Comparison of ENCODE assay signal across 18 cellular contexts in genomic region chr19:7513809-7514642, GRCh38. TPM values are rescaled to one million over a fixed set of nuclear protein-coding genes. Genes with fewer than 3 reads are reported as not detected.
DNase-seq lines count a peak whose midpoint lies in the region; ATAC-seq and TF ChIP-seq lines count a peak whose summit lies in the region.
"Had no signal": no experiment of that assay in that cellular context is flagged by ENCODE, and none has a peak within 500 bp of the region (broad histone marks: within the 10 kb centered on the region; RNA-seq: fewer than 3 reads in every experiment).

No MANE protein-coding gene starts in this region.

- H4K20me1 ChIP-seq in OCI-LY7 (ENCODE audit: insufficient read depth, low read length) = no peaks in the 10 kb centered on the region

- TF ChIP-seq CTCF in left ventricle myocardium inferior (IDR thresholded peaks at IDR 0.05; ENCODE audit: borderline replicate concordance) (no peak), right atrium auricular region (IDR thresholded peaks at IDR 0.05) (no peak), coronary artery (IDR thresholded peaks at IDR 0.05) (no peak), OCI-LY7 (conservative IDR thresholded peaks at IDR 0.05; ENCODE audit: low read length) (no peak), chondrocyte (IDR thresholded peaks at IDR 0.05) (no peak)

- DNase-seq in left ventricle myocardium inferior (no peak), right atrium auricular region (ENCODE audit: low spot score) (no peak), coronary artery (ENCODE audit: low spot score) (no peak), AML-193 (lab: John Stamatoyannopoulos, UW) (no peak), OCI-LY7 (ENCODE audit: low spot score) (no peak), chondrocyte (ENCODE audit: low spot score) (no peak)
- DNase-seq in natural killer cell treated with Interleukin-12 subunit alpha and Interleukin-12 subunit beta and Interleukin-15 and Interleukin-18, amount 100 ng/mL, for 72 hours (ENCODE audit: low spot score) = no peak
- DNase-seq: activated CD8-positive, alpha-beta T cell treated with anti-CD3 and anti-CD28 coated beads for 36 hours; aorta; erythroblast; Karpas-422; mammary epithelial cell had no signal

- BruUV-seq in OCI-LY7 (replicated peaks; lab: Mats Ljungman, UMichigan) = no TSS peak

- H3K27ac ChIP-seq in left ventricle myocardium inferior (replicated peaks) (peak overlapping the region; percentile 94), right atrium auricular region (peak overlapping the region in 1 of 2 donors; percentile 87), coronary artery (peak overlapping the region; percentile 93 to 96), urinary bladder (ENCODE audit: low read depth) (peak overlapping the region; percentile 69), OCI-LY7 (ENCODE audit: low read depth, low read length, poor library complexity, severe bottlenecking) (no peak overlapping the region)
- H3K27ac ChIP-seq: neutrophil had no signal

- CTCF ChIA-PET in OCI-LY7 (lab: Charles Lee; ENCODE audit: unreplicated experiment) = no interaction called here

- intact Hi-C loops in left ventricle myocardium inferior (cut with micrococcal nuclease) (no loop called here), OCI-LY7 (cut with micrococcal nuclease; ENCODE audit: unreplicated experiment) (no loop called here)

- H3K9me3 Mint-ChIP-seq in natural killer cell treated with Interleukin-12 subunit alpha and Interleukin-12 subunit beta and Interleukin-15 and Interleukin-18, amount 100 ng/mL, for 72 hours = no peaks in the 10 kb centered on the region
- H3K9me3 Mint-ChIP-seq in chondrocyte (ENCODE audit: low read depth) = no peaks in the 10 kb centered on the region
- H3K9me3 Mint-ChIP-seq: activated CD8-positive, alpha-beta T cell treated with anti-CD3 and anti-CD28 coated beads for 36 hours; activated T-helper 2 cell treated with anti-CD3 and anti-CD28 coated beads, Interferon-gamma antibody, Interleukin-2, Interleukin-4, amounts not matched to agents 10 μg/mL and 5 μg/mL and 100 μg/mL, durations not matched to agents 14 hours and 24 hours and 36 hours; dendritic cell treated with granulocyte-macrophage colony-stimulating factor and Interleukin-4, amounts not matched to agents 40 ng/mL and 50 ng/mL, for 4 days had no signal

- H3K36me3 ChIP-seq in left ventricle myocardium inferior (peaks cover under 1% of the 10 kb centered on the region), right atrium auricular region (no peaks in the 10 kb centered on the region), urinary bladder (ENCODE audit: insufficient read depth) (no peaks in the 10 kb centered on the region), OCI-LY7 (ENCODE audit: insufficient read depth, low read length) (no peaks in the 10 kb centered on the region)
- H3K36me3 ChIP-seq: neutrophil, vagina had no signal

- no peak for ATAC-seq in natural killer cell treated with Interleukin-12 subunit alpha and Interleukin-12 subunit beta and Interleukin-15 and Interleukin-18, amount 100 ng/mL, for 72 hours
- ATAC-seq: activated CD8-positive, alpha-beta T cell treated with anti-CD3 and anti-CD28 coated beads for 36 hours; GM12878 had no signal

- WGBS in urinary bladder = 86% methylated on average over 5 of the region's 5 CpGs

- peaks cover 8 to 15% of the 10 kb centered on the region in 2 donors for H3K27me3 Mint-ChIP-seq in natural killer cell treated with Interleukin-12 subunit alpha and Interleukin-12 subunit beta and Interleukin-15 and Interleukin-18, amount 100 ng/mL, for 72 hours
- no peaks in the 10 kb centered on the region for H3K27me3 Mint-ChIP-seq in chondrocyte (ENCODE audit: low read depth)

- POLR2A ChIA-PET in OCI-LY7 (lab: Charles Lee) = no interaction called here

- H3K9me2 ChIP-seq in OCI-LY7 (ENCODE audit: insufficient read depth, low read length) = no peaks in the 10 kb centered on the region

- no peak overlapping the region for H3K4me3 ChIP-seq in left ventricle myocardium inferior
- H3K4me3 ChIP-seq in right atrium auricular region = no peak overlapping the region
- no peak overlapping the region for H3K4me3 ChIP-seq in coronary artery
- no peak overlapping the region for H3K4me3 ChIP-seq in urinary bladder (ENCODE audit: low read depth, low read length)
- no peak overlapping the region for H3K4me3 ChIP-seq in OCI-LY7 (ENCODE audit: low read depth, low read length, poor library complexity, severe bottlenecking)
- H3K4me3 ChIP-seq: GM12878, vagina had no signal

- no peaks in the 10 kb centered on the region for H3K79me2 ChIP-seq in OCI-LY7 (ENCODE audit: insufficient read depth, low read depth, low read length)

- H3K9me3 ChIP-seq in left ventricle myocardium inferior (replicated peaks) (no peaks in the 10 kb centered on the region), right atrium auricular region (no peaks in the 10 kb centered on the region), OCI-LY7 (ENCODE audit: low read length) (no peaks in the 10 kb centered on the region)
- H3K9me3 ChIP-seq: neutrophil, vagina had no signal

- H3K4me1 ChIP-seq in left ventricle myocardium inferior = peaks cover 25% of the 10 kb centered on the region
- H3K4me1 ChIP-seq in right atrium auricular region = peaks cover 0 to 21% of the 10 kb centered on the region in 2 donors
- H3K4me1 ChIP-seq in urinary bladder (ENCODE audit: insufficient read depth) = no peaks in the 10 kb centered on the region
- H3K4me1 ChIP-seq in OCI-LY7 (ENCODE audit: insufficient read depth, low read length, poor library complexity, severe bottlenecking) = no peaks in the 10 kb centered on the region

- H3K27me3 ChIP-seq in left ventricle myocardium inferior (ENCODE audit: low read depth) (no peaks in the 10 kb centered on the region), right atrium auricular region (no peaks in the 10 kb centered on the region)
- H3K27me3 ChIP-seq: vagina had no signal

- no peak overlapping the region for H2AFZ ChIP-seq in OCI-LY7 (ENCODE audit: low read length)

- peak overlapping the region; percentile 77 for H3K4me3 Mint-ChIP-seq in natural killer cell treated with Interleukin-12 subunit alpha and Interleukin-12 subunit beta and Interleukin-15 and Interleukin-18, amount 100 ng/mL, for 72 hours
- H3K4me3 Mint-ChIP-seq in chondrocyte (ENCODE audit: unreplicated experiment) = no peak overlapping the region
- H3K4me3 Mint-ChIP-seq: dendritic cell treated with granulocyte-macrophage colony-stimulating factor and Interleukin-4, amounts not matched to agents 40 ng/mL and 50 ng/mL, for 4 days had no signal

- peaks cover 8 to 15% of the 10 kb centered on the region in 2 donors for H3K4me1 Mint-ChIP-seq in natural killer cell treated with Interleukin-12 subunit alpha and Interleukin-12 subunit beta and Interleukin-15 and Interleukin-18, amount 100 ng/mL, for 72 hours (ENCODE audit: low read depth in 2 of 2)
- H3K4me1 Mint-ChIP-seq in chondrocyte (ENCODE audit: low read depth) = peaks cover 22% of the 10 kb centered on the region

- H3K4me2 ChIP-seq in OCI-LY7 (ENCODE audit: low read length) = no peak overlapping the region

- H3K36me3 Mint-ChIP-seq in natural killer cell treated with Interleukin-12 subunit alpha and Interleukin-12 subunit beta and Interleukin-15 and Interleukin-18, amount 100 ng/mL, for 72 hours = no peaks in the 10 kb centered on the region
- H3K36me3 Mint-ChIP-seq in chondrocyte (ENCODE audit: low read depth) = no peaks in the 10 kb centered on the region

- peak overlapping the region; percentile 74 to 87 for H3K27ac Mint-ChIP-seq in natural killer cell treated with Interleukin-12 subunit alpha and Interleukin-12 subunit beta and Interleukin-15 and Interleukin-18, amount 100 ng/mL, for 72 hours
- no peak overlapping the region for H3K27ac Mint-ChIP-seq in chondrocyte (ENCODE audit: unreplicated experiment)
- H3K27ac Mint-ChIP-seq: activated CD8-positive, alpha-beta T cell treated with anti-CD3 and anti-CD28 coated beads for 36 hours; activated T-helper 2 cell treated with anti-CD3 and anti-CD28 coated beads, Interferon-gamma antibody, Interleukin-2, Interleukin-4, amounts not matched to agents 10 μg/mL and 5 μg/mL and 100 μg/mL, durations not matched to agents 14 hours and 24 hours and 36 hours; dendritic cell treated with granulocyte-macrophage colony-stimulating factor and Interleukin-4, amounts not matched to agents 40 ng/mL and 50 ng/mL, for 4 days had no signal

RNA-seq across cellular contexts. Expression of gene ZNF358, which starts 1.9 kb away (rescaled TPM):
- total RNA-seq in left ventricle myocardium inferior (88.5 TPM), right atrium auricular region (100 to 1,000 TPM; 109 to 119 TPM), urinary bladder (19.0 TPM), OCI-LY7 (2022) (not detected in 2 replicates), chondrocyte (72.8 to 78.9 TPM (median 78.1 TPM) in 3 replicates)
- 10 to 100 TPM; 10.2 to 15.6 TPM for total RNA-seq in natural killer cell treated with Interleukin-12 subunit alpha and Interleukin-12 subunit beta and Interleukin-15 and Interleukin-18, amount 100 ng/mL, for 72 hours
- polyA plus RNA-seq in urinary bladder = 115 TPM
- total RNA-seq in OCI-LY7 (2014; rRNA removed; shearing (Covaris generic)) = not detected in 2 replicates

RNA-seq across cellular contexts. Expression of gene MCOLN1, which starts 8.4 kb away (rescaled TPM):
- 16.8 TPM for total RNA-seq in left ventricle myocardium inferior
- 10 to 100 TPM; 11.2 to 13.0 TPM for total RNA-seq in right atrium auricular region
- total RNA-seq in natural killer cell treated with Interleukin-12 subunit alpha and Interleukin-12 subunit beta and Interleukin-15 and Interleukin-18, amount 100 ng/mL, for 72 hours = 10 to 100 TPM; 26.0 to 41.2 TPM
- 6.9 TPM for total RNA-seq in urinary bladder
- polyA plus RNA-seq in urinary bladder = 35.5 TPM
- 2.4 and 7.8 TPM in 2 replicates for total RNA-seq in OCI-LY7 (2014; rRNA removed; shearing (Covaris generic))
- total RNA-seq in OCI-LY7 (2022) = 16.7 and 18.3 TPM in 2 replicates
- 25.9 to 27.9 TPM (median 27.8 TPM) in 3 replicates for total RNA-seq in chondrocyte

RNA-seq across cellular contexts. Expression of gene PNPLA6, which starts 21.5 kb away (rescaled TPM):
- total RNA-seq in left ventricle myocardium inferior (52.7 TPM), right atrium auricular region (10 to 100 TPM; 45.3 to 70.6 TPM), urinary bladder (25.2 TPM), OCI-LY7 (2022) (92.4 and 93.0 TPM in 2 replicates), chondrocyte (78.1 to 97.9 TPM (median 87.9 TPM) in 3 replicates)
- 100 to 1,000 TPM; 259 to 369 TPM for total RNA-seq in natural killer cell treated with Interleukin-12 subunit alpha and Interleukin-12 subunit beta and Interleukin-15 and Interleukin-18, amount 100 ng/mL, for 72 hours
- polyA plus RNA-seq in urinary bladder = 54.1 TPM
- 50.6 and 54.3 TPM in 2 replicates for total RNA-seq in OCI-LY7 (2014; rRNA removed; shearing (Covaris generic))

RNA-seq across cellular contexts. Expression of gene PEX11G, which starts 25.2 kb away (rescaled TPM):
- total RNA-seq in left ventricle myocardium inferior (1.2 TPM), right atrium auricular region (1 to 10 TPM; 1.0 to 1.1 TPM), urinary bladder (1.6 TPM), OCI-LY7 (2022) (not detected in 2 replicates), chondrocyte (1.7 to 2.6 TPM (median 2.3 TPM) in 3 replicates)
- total RNA-seq in natural killer cell treated with Interleukin-12 subunit alpha and Interleukin-12 subunit beta and Interleukin-15 and Interleukin-18, amount 100 ng/mL, for 72 hours = 1 to 10 TPM; 1.2 to 1.4 TPM
- 5.2 TPM for polyA plus RNA-seq in urinary bladder
- total RNA-seq in OCI-LY7 (2014; rRNA removed; shearing (Covaris generic)) = not detected in 2 replicates

Comparison
In these comparisons a context has a peak if more than half of its experiments do, and no peak if none do; other contexts are left out.
1. RNA of gene ZNF358, which starts 1.9 kb away (total RNA-seq): 109 to 119 TPM in right atrium auricular region, 88.5 TPM in left ventricle myocardium inferior (single experiment), 72.8 to 78.9 TPM in chondrocyte, 19.0 TPM in urinary bladder (single experiment) and 10.2 to 15.6 TPM in natural killer cell treated with Interleukin-12 subunit alpha and Interleukin-12 subunit beta and Interleukin-15 and Interleukin-18, amount 100 ng/mL, for 72 hours; not detected in OCI-LY7; every median in the first group is over 10 times any median in the second.